In genomic region chr2:172613610-172614231, GRCh38 we compare ENCODE assay signal across 17 cellular contexts. TPM values are rescaled to one million over a fixed set of nuclear protein-coding genes. Genes with fewer than 3 reads are reported as not detected.
DNase-seq lines count a peak whose midpoint lies in the region; ATAC-seq, FAIRE-seq and TF ChIP-seq lines count a peak whose summit lies in the region.
"Had no signal": no experiment of that assay in that cellular context is flagged by ENCODE, and none has a peak within 500 bp of the region (broad histone marks: within the 10 kb centered on the region; RNA-seq: fewer than 3 reads in every experiment).

No MANE protein-coding gene starts in this region.

- H3K23me2 ChIP-seq in H1 (ENCODE audit: low read depth, low read length): no peaks in the 10 kb centered on the region

- no peak overlapping the region for H4K91ac ChIP-seq in H1 (replicated peaks; ENCODE audit: insufficient read length, low read length)

- H2BK12ac ChIP-seq in H1 (ENCODE audit: low read depth, low read length): no peak overlapping the region

- H3K4me1 Mint-ChIP-seq in HFFc6 (ENCODE audit: low read depth): peaks cover 34% of the 10 kb centered on the region

- no peak for DNase-seq in D721Med (ENCODE audit: insufficient read length, low spot score)
- DNase-seq in HFFc6: no peak
- DNase-seq in H1 (ENCODE audit: low read depth in 1 of 2, low spot score in 2 of 2): no peak
- peak; percentile 37 for DNase-seq in myocyte (ENCODE audit: low read depth)
- DNase-seq in urothelium cell line (ENCODE audit: low spot score): no peak
- DNase-seq: activated CD4-positive, alpha-beta memory T cell treated with anti-CD3 and anti-CD28 coated beads for 36 hours; amygdala; central memory CD4-positive, alpha-beta T cell; COR-L47; stimulated activated naive CD4-positive, alpha-beta T cell treated with Interleukin-2 at 50 U/mL for 16 hours; tibial artery had no signal

- TF ChIP-seq EP300 in H1 (IDR thresholded peaks at IDR 0.05; ENCODE audit: borderline replicate concordance in 1 of 2, low read depth in 2 of 2, low read length in 2 of 2): no peak

- H3K9ac ChIP-seq in H1 (replicated peaks in 1 of 4; ENCODE audit: extremely low read depth in 1 of 4, low read depth in 3 of 4, low read length in 3 of 4): no peak overlapping the region

- peak in 1 of 2 experiments; percentile 42; a peak in 2 of 4 replicates for TF ChIP-seq RAD21 in H1 (IDR thresholded peaks at IDR 0.05 in 1 of 2, conservative IDR thresholded peaks at IDR 0.05 in 1 of 2; ENCODE audit: low read depth in 2 of 2, low read length in 2 of 2)

- H3K27me3 ChIP-seq in H1 (replicated peaks in 1 of 4; ENCODE audit: control insufficient read depth in 3 of 4, extremely low read depth in 1 of 4, insufficient read depth in 3 of 4, low read length in 3 of 4): no peaks in the 10 kb centered on the region
- H3K27me3 ChIP-seq: tibial artery had no signal

- H2BK15ac ChIP-seq in H1 (ENCODE audit: low read length): no peak overlapping the region

- no peak overlapping the region for H3K4me2 ChIP-seq in H1 (ENCODE audit: insufficient read depth in 1 of 2, low read depth in 2 of 2, low read length in 2 of 2)

- H3K14ac ChIP-seq in H1 (ENCODE audit: insufficient read length): no peak overlapping the region

- no peak overlapping the region for H2AFZ ChIP-seq in H1 (ENCODE audit: low read length)

- ATAC-seq in GM19463 (IDR thresholded peaks at IDR 0.05; ENCODE audit: unreplicated experiment) (no peak), GM18505 (IDR thresholded peaks at IDR 0.05; ENCODE audit: unreplicated experiment) (no peak)

- H3K4me3 ChIP-seq in H1 (ENCODE audit: extremely low read depth in 1 of 4, insufficient read depth in 2 of 4, low read depth in 3 of 4, low read length in 4 of 4): no peak overlapping the region
- H3K4me3 ChIP-seq: skin epidermis, tibial artery had no signal

- H4K20me1 ChIP-seq in H1 (replicated peaks in 1 of 2; ENCODE audit: control insufficient read depth in 1 of 2, insufficient read depth in 2 of 2, low read length in 2 of 2): no peaks in the 10 kb centered on the region

- H2BK5ac ChIP-seq in H1 (ENCODE audit: low read depth, low read length): no peak overlapping the region

- WGBS in H1 (ENCODE audit: extremely low coverage in 1 of 2, insufficient coverage in 1 of 2, insufficient read length in 1 of 2, insufficient replicate concordance in 2 of 2, low coverage in 1 of 2, low lambda C conversion rate in 2 of 2, missing lambda C conversion rate in 1 of 2), 2 experiments: 88% methylated on average over 10 of the region's 10 CpGs; no CpG with 5 or more reads in 1 of the 2 experiments

- no peak overlapping the region for H2BK20ac ChIP-seq in H1 (ENCODE audit: low read length)

- peaks cover 4% of the 10 kb centered on the region for H3K36me3 Mint-ChIP-seq in HFFc6 (ENCODE audit: low read depth)

- FAIRE-seq in D721Med (lab: Jason Lieb, UNC) (no peak), H1 (lab: Jason Lieb, UNC) (no peak), urothelium cell line (lab: Jason Lieb, UNC) (no peak)
- FAIRE-seq: GM18507 had no signal

- no peak overlapping the region for H3K56ac ChIP-seq in H1 (replicated peaks; ENCODE audit: insufficient read length, low read depth, low read length)

- no peak overlapping the region for H2AK5ac ChIP-seq in H1 (ENCODE audit: low read depth, low read length)

- no peaks in the 10 kb centered on the region; the same call in 1 of the 2 replicates for H3K27me3 Mint-ChIP-seq in HFFc6 (ENCODE audit: insufficient read depth)
- H3K27me3 Mint-ChIP-seq: activated CD4-positive, alpha-beta memory T cell treated with anti-CD3 and anti-CD28 coated beads for 36 hours; progenitor cell of endocrine pancreas had no signal

- CTCF ChIA-PET in H1 (lab: Charles Lee; ENCODE audit: partially characterized antibody): interaction anchor here (0.8 to 3.9 kb wide), 11 partner anchors 10 to 161 kb away, joined by 3 to 28 read pairs (median 3); no protein-coding TSS in a partner anchor

- TF ChIP-seq CTCF in D721Med (IDR thresholded peaks at IDR 0.05; ENCODE audit: insufficient read depth, missing control alignments) (peak; percentile 8), HFFc6 (IDR thresholded peaks at IDR 0.05) (peak; percentile 56), H1 (IDR thresholded peaks at IDR 0.05; ENCODE audit: control extremely low read depth in 1 of 3, insufficient read depth in 1 of 3, low read depth in 1 of 3, low read length in 3 of 3) (peak; percentile 1 to 26 (median 11))

- H3K27ac Mint-ChIP-seq in HFFc6: peak overlapping the region; percentile 66
- H3K27ac Mint-ChIP-seq: activated CD4-positive, alpha-beta memory T cell treated with anti-CD3 and anti-CD28 coated beads for 36 hours had no signal

- POLR2A ChIA-PET in H1 (lab: Charles Lee; ENCODE audit: partially characterized antibody): no interaction called here

- H3K9me3 ChIP-seq in H1 (ENCODE audit: insufficient read depth in 2 of 2, low read depth in 1 of 2, low read length in 1 of 2): no peaks in the 10 kb centered on the region
- H3K9me3 ChIP-seq: tibial artery had no signal

- no peaks in the 10 kb centered on the region; a peak in 2 of 8 replicates for H3K36me3 ChIP-seq in H1 (ENCODE audit: control insufficient read depth in 2 of 4, insufficient read depth in 4 of 4, low read length in 3 of 4)
- H3K36me3 ChIP-seq: tibial artery had no signal

- no peak overlapping the region for H3K27ac ChIP-seq in H1 (ENCODE audit: low read depth, low read length)
- H3K27ac ChIP-seq: skin epidermis, tibial artery had no signal

- H3K79me1 ChIP-seq in H1 (ENCODE audit: low read depth, low read length): no peaks in the 10 kb centered on the region

- H4K8ac ChIP-seq in H1 (ENCODE audit: extremely low read depth, insufficient read depth, low read length): no peak overlapping the region

- H4K5ac ChIP-seq in H1 (ENCODE audit: insufficient read length, low read depth, low read length): no peak overlapping the region

- no peaks in the 10 kb centered on the region for H3K79me2 ChIP-seq in H1 (ENCODE audit: control insufficient read depth in 1 of 2, insufficient read depth in 2 of 2, low read length in 2 of 2)

- H3K4ac ChIP-seq in H1 (replicated peaks; ENCODE audit: insufficient read length, low read depth, low read length): no peak overlapping the region

- peak overlapping the region; percentile 60 for H3K4me3 Mint-ChIP-seq in HFFc6
- H3K4me3 Mint-ChIP-seq: activated CD4-positive, alpha-beta memory T cell treated with anti-CD3 and anti-CD28 coated beads for 36 hours; neural crest cell had no signal

- H3K18ac ChIP-seq in H1 (ENCODE audit: extremely low read depth, low read length): no peak overlapping the region

- no peak overlapping the region for H2BK120ac ChIP-seq in H1 (replicated peaks; ENCODE audit: low read depth, low read length)

- H3K4me1 ChIP-seq in H1 (replicated peaks in 1 of 4; ENCODE audit: control insufficient read depth in 3 of 4, insufficient read depth in 4 of 4, low read length in 3 of 4): no peaks in the 10 kb centered on the region

- no peak for TF ChIP-seq POLR2A in H1 (IDR thresholded peaks at IDR 0.05; ENCODE audit: control extremely low read depth in 1 of 2, low read depth in 2 of 2, low read length in 2 of 2)
- TF ChIP-seq POLR2A in GM18505 (IDR thresholded peaks at IDR 0.05; ENCODE audit: borderline replicate concordance, extremely low read depth, insufficient read depth, insufficient read length): no peak

- H3K23ac ChIP-seq in H1 (ENCODE audit: insufficient read length): no peak overlapping the region

- no peaks in the 10 kb centered on the region for H3K9me3 Mint-ChIP-seq in HFFc6
- H3K9me3 Mint-ChIP-seq: activated CD4-positive, alpha-beta memory T cell treated with anti-CD3 and anti-CD28 coated beads for 36 hours; neural crest cell had no signal

TF ChIP-seq in H1, 55 proteins besides CTCF, POLR2A, EP300 and RAD21:
- TF ChIP-seq SP1 (IDR thresholded peaks at IDR 0.05; ENCODE audit: low read depth, low read length) (no peak), KDM4A (IDR thresholded peaks at IDR 0.05; ENCODE audit: low read depth, low read length, severe bottlenecking) (no peak), SP2 (IDR thresholded peaks at IDR 0.05; ENCODE audit: low read length) (no peak), RFX5 (IDR thresholded peaks at IDR 0.05; ENCODE audit: borderline replicate concordance, low read depth, low read length) (no peak)

RNA-seq across cellular contexts. Expression of gene PDK1, which starts 57.8 kb away (rescaled TPM):
- total RNA-seq in HFFc6 (2021; fragmentation: NEBNext Ultra II Directional; extraction: Animal tissue kit (Norgen Biotek cat#: 25700)): 10 to 100 TPM; 14.5 to 18.6 (median 17.2) TPM
- 18.2 and 18.7 TPM in 2 replicates for total RNA-seq in H1 (2021; fragmentation: NEBNext Ultra II Directional; extraction: Animal tissue kit (Norgen Biotek cat#: 25700))
- polyA plus RNA-seq in H1 (2011; rRNA removed): 10.7 and 21.9 TPM in 2 replicates
- 18.3 TPM for polyA plus RNA-seq in H1 (2011; cell fraction: cytosol; rRNA removed)
- polyA plus RNA-seq in H1 (2011; cell fraction: nucleus; rRNA removed): 26.8 TPM
- 18.4 to 29.1 TPM (median 22.2 TPM) in 4 replicates for polyA plus RNA-seq in H1 (2012, experiment 1 of 2)
- polyA plus RNA-seq in H1 (2012, experiment 2 of 2): 1.9 TPM
- polyA plus RNA-seq in H1 (2013, experiment 1 of 2): 14.6 TPM
- 13.6 TPM for polyA plus RNA-seq in H1 (2013, experiment 2 of 2)
- 61.6 and 153 TPM in 2 replicates for polyA minus RNA-seq in H1 (2011; rRNA and poly(A)+ RNA removed)
- 30.0 TPM for polyA minus RNA-seq in H1 (2011; cell fraction: cytosol; rRNA and poly(A)+ RNA removed)
- polyA minus RNA-seq in H1 (2011; cell fraction: nucleus; rRNA and poly(A)+ RNA removed): 51.6 TPM
- 10.1 and 13.2 TPM in 2 replicates for total RNA-seq in myocyte
- polyA plus RNA-seq in myocyte (2012): 9.5 TPM
